ENCODE assay signal across 18 cellular contexts in the genomic region with DNA sequence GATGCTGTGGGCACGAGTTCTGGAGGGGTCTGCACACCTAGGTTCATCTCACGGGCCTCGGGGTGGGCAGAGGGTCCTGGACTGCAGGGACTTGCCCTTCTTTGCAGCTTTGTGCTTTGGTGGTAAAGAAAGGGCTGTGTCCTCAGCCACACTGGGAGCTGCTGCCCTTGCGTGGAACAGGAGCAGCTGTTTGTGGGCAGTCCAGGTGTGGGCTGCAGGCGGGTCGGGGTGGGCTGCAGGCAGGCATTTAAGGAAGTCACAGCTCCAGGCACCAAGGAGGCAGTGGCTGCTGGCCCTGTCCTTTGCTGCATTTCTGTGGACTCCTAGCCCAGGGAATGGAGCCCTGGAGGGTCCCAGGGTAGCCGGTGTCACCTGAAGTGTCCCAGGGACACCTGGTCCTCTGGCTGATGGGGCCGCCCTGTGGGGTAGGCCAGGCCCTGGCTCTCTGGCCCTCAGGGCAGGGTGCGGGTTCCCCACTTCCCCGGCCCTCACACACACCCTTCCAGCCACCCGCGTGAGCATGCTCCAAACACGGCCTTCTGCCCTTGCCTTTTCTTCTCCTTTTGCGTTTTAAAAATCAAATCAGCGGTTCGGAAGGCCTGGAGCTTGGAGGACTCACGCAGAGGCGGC.
DNase-seq lines count a peak whose midpoint lies in the region; ATAC-seq and TF ChIP-seq lines count a peak whose summit lies in the region.
"Had no signal": no experiment of that assay in that cellular context is flagged by ENCODE, and none has a peak within 500 bp of the region (broad histone marks: within the 10 kb centered on the region; RNA-seq: fewer than 3 reads in every experiment).

No MANE protein-coding gene starts in this region.

- TF ChIP-seq CTCF in C4-2B (conservative IDR thresholded peaks at IDR 0.05) (no peak), chondrocyte (IDR thresholded peaks at IDR 0.05) (no peak), lower lobe of right lung (IDR thresholded peaks at IDR 0.05) (no peak), type B pancreatic cell (conservative IDR thresholded peaks at IDR 0.05) (no peak)
- no peak for TF ChIP-seq CTCF in CD8-positive, alpha-beta T cell (IDR thresholded peaks at IDR 0.05)

- DNase-seq in chondrocyte (ENCODE audit: low spot score) (peak; percentile 87), lower lobe of right lung (peak; percentile 30), type B pancreatic cell (ENCODE audit: extremely low spot score, unreplicated experiment) (no peak)
- DNase-seq in CD8-positive, alpha-beta T cell = no peak
- DNase-seq: AML-193; Caco-2; CD4-positive, CD25-positive, alpha-beta regulatory T cell; GF-D8; GM23248; HFFc6; Kasumi-1; KBM-7 had no signal

- H3K4me2 ChIP-seq in BLaER1 = peak overlapping the region; percentile 73

- H3K9ac ChIP-seq in BLaER1 = peak overlapping the region; percentile 33
- H3K9ac ChIP-seq: GM23248 had no signal

- H3K9me3 Mint-ChIP-seq in chondrocyte (ENCODE audit: low read depth) (no peaks in the 10 kb centered on the region), type B pancreatic cell (no peaks in the 10 kb centered on the region)
- H3K9me3 Mint-ChIP-seq in CD8-positive, alpha-beta T cell = no peaks in the 10 kb centered on the region
- H3K9me3 Mint-ChIP-seq: CD4-positive, CD25-positive, alpha-beta regulatory T cell; IgD-negative memory B cell had no signal

- H3K27me3 ChIP-seq in BLaER1 = peaks cover 25% of the 10 kb centered on the region; the same call in 1 of the 2 replicates
- peaks cover 4% of the 10 kb centered on the region for H3K27me3 ChIP-seq in lower lobe of right lung (ENCODE audit: low read depth)
- H3K27me3 ChIP-seq in CD8-positive, alpha-beta T cell (ENCODE audit: insufficient read depth, low read length) = no peaks in the 10 kb centered on the region

- intact Hi-C loops in lower lobe of right lung (cut with DNase I) = no loop called here
- intact Hi-C loops in CD8-positive, alpha-beta T cell (cut with DNase I, micrococcal nuclease) = no loop called here

- POLR2A ChIA-PET in CD8-positive, alpha-beta T cell (lab: Charles Lee) = no interaction called here

- H3K4me3 Mint-ChIP-seq in chondrocyte (ENCODE audit: unreplicated experiment) = no peak overlapping the region
- no peak overlapping the region for H3K4me3 Mint-ChIP-seq in type B pancreatic cell
- H3K4me3 Mint-ChIP-seq in CD8-positive, alpha-beta T cell = no peak overlapping the region
- H3K4me3 Mint-ChIP-seq: CD4-positive, CD25-positive, alpha-beta regulatory T cell; HFFc6; IgD-negative memory B cell had no signal

- H3K27ac Mint-ChIP-seq in chondrocyte (ENCODE audit: unreplicated experiment) = no peak overlapping the region
- no peak overlapping the region for H3K27ac Mint-ChIP-seq in type B pancreatic cell
- H3K27ac Mint-ChIP-seq in CD8-positive, alpha-beta T cell = no peak overlapping the region
- H3K27ac Mint-ChIP-seq: CD4-positive, CD25-positive, alpha-beta regulatory T cell; HFFc6; IgD-negative memory B cell had no signal

- peaks cover 2% of the 10 kb centered on the region; the same call in 1 of the 2 replicates for H4K20me1 ChIP-seq in BLaER1

- H3K27ac ChIP-seq in BLaER1 = peak overlapping the region; percentile 73
- H3K27ac ChIP-seq in C4-2B = peak overlapping the region; percentile 58
- H3K27ac ChIP-seq in lower lobe of right lung = no peak overlapping the region
- H3K27ac ChIP-seq in CD8-positive, alpha-beta T cell (ENCODE audit: low read depth, low read length) = no peak overlapping the region
- H3K27ac ChIP-seq: GM23248 had no signal

- H3K4me1 Mint-ChIP-seq in chondrocyte (ENCODE audit: low read depth) (no peaks in the 10 kb centered on the region), type B pancreatic cell (ENCODE audit: unreplicated experiment) (no peaks in the 10 kb centered on the region)
- H3K4me1 Mint-ChIP-seq in CD8-positive, alpha-beta T cell (ENCODE audit: low read depth) = no peaks in the 10 kb centered on the region
- H3K4me1 Mint-ChIP-seq: CD4-positive, CD25-positive, alpha-beta regulatory T cell; IgD-negative memory B cell had no signal

- no peaks in the 10 kb centered on the region for H3K27me3 Mint-ChIP-seq in chondrocyte (ENCODE audit: low read depth)
- H3K27me3 Mint-ChIP-seq in type B pancreatic cell = no peaks in the 10 kb centered on the region
- H3K27me3 Mint-ChIP-seq in CD8-positive, alpha-beta T cell (ENCODE audit: low read depth) = peaks cover 5% of the 10 kb centered on the region
- H3K27me3 Mint-ChIP-seq: CD4-positive, CD25-positive, alpha-beta regulatory T cell had no signal

- CTCF ChIA-PET in CD8-positive, alpha-beta T cell (lab: Charles Lee) = no interaction called here

- no peaks in the 10 kb centered on the region for H3K9me3 ChIP-seq in BLaER1
- H3K9me3 ChIP-seq in lower lobe of right lung = no peaks in the 10 kb centered on the region
- H3K9me3 ChIP-seq in CD8-positive, alpha-beta T cell (ENCODE audit: low read length) = no peaks in the 10 kb centered on the region

- H3K4me1 ChIP-seq in BLaER1 = peaks cover 80% of the 10 kb centered on the region
- no peaks in the 10 kb centered on the region for H3K4me1 ChIP-seq in lower lobe of right lung
- no peaks in the 10 kb centered on the region for H3K4me1 ChIP-seq in CD8-positive, alpha-beta T cell (ENCODE audit: insufficient read depth, low read length)
- H3K4me1 ChIP-seq: Caco-2 had no signal

- ATAC-seq in lower lobe of right lung (no peak), HG02973 (IDR thresholded peaks at IDR 0.05; ENCODE audit: unreplicated experiment) (no peak)
- no peak for ATAC-seq in CD8-positive, alpha-beta T cell
- ATAC-seq: HCT116, HepG2 had no signal

- H3K4me3 ChIP-seq in BLaER1 = peak overlapping the region; percentile 59; the same call in 1 of the 2 replicates
- H3K4me3 ChIP-seq in lower lobe of right lung = no peak overlapping the region
- H3K4me3 ChIP-seq in CD8-positive, alpha-beta T cell (ENCODE audit: low read depth, low read length) = no peak overlapping the region
- H3K4me3 ChIP-seq: GM23248 had no signal

- no peaks in the 10 kb centered on the region for H3K36me3 Mint-ChIP-seq in chondrocyte (ENCODE audit: low read depth)
- H3K36me3 Mint-ChIP-seq in type B pancreatic cell = no peaks in the 10 kb centered on the region
- no peaks in the 10 kb centered on the region for H3K36me3 Mint-ChIP-seq in CD8-positive, alpha-beta T cell
- H3K36me3 Mint-ChIP-seq: CD4-positive, CD25-positive, alpha-beta regulatory T cell; IgD-negative memory B cell had no signal

- H3K36me3 ChIP-seq in BLaER1 (no peaks in the 10 kb centered on the region), lower lobe of right lung (no peaks in the 10 kb centered on the region)
- H3K36me3 ChIP-seq in CD8-positive, alpha-beta T cell (ENCODE audit: insufficient read depth, low read length) = no peaks in the 10 kb centered on the region

Comparison
In these comparisons a context has a peak if more than half of its experiments do, and no peak if none do; other contexts are left out.
1. H3K27ac ChIP-seq: peak in BLaER1 (single experiment) and C4-2B (single experiment); none in lower lobe of right lung (single experiment) and CD8-positive, alpha-beta T cell (single experiment).
2. DNase-seq: peak in chondrocyte (single experiment) and lower lobe of right lung (single experiment); none in type B pancreatic cell (single experiment) and CD8-positive, alpha-beta T cell (0 of 7).